ENCODE assay signal across 8 cellular contexts in the genomic region with DNA sequence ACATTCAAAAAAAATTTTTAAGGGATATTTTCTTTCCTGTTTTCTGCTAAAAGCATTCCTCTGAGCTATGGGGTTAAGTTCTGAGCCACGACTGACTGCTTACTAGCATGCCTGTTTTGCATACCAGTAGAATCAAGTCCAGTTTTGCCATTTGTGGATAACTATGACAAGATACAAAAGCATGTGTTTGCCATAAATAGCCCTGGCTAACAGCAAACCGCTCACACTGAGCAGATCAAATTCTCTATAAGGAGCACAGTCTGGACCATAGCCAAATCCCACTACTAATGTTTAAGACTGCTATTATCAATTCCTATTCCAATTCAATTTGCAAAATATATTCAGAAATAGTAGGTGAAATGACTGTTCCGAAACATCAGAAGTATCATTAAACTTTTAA. TPM values are rescaled to one million over a fixed set of nuclear protein-coding genes. Genes with fewer than 3 reads are reported as not detected.
DNase-seq lines count a peak whose midpoint lies in the region; ATAC-seq and TF ChIP-seq lines count a peak whose summit lies in the region.

No MANE protein-coding gene starts in this region.

- intact Hi-C loops in sigmoid colon (cut with DNase I) = loop anchor here (5.0 to 10.0 kb wide), 4 partner anchors 79 to 691 kb away; a partner anchor contains a TSS

- no peaks in the 10 kb centered on the region for H3K27me3 ChIP-seq in sigmoid colon

- peaks cover 0 to 13% (median 3%) of the 10 kb centered on the region in 4 donors for H3K36me3 ChIP-seq in sigmoid colon

- peaks cover 0 to 70% (median 55%) of the 10 kb centered on the region in 4 donors for H3K4me1 ChIP-seq in sigmoid colon

- ATAC-seq in GM21390 (IDR thresholded peaks at IDR 0.05; ENCODE audit: unreplicated experiment) = peak; percentile 60
- ATAC-seq in GM19023 (IDR thresholded peaks at IDR 0.05; ENCODE audit: unreplicated experiment) = no peak
- ATAC-seq in GM19452 (IDR thresholded peaks at IDR 0.05; ENCODE audit: unreplicated experiment) = no peak
- ATAC-seq in GM19463 (IDR thresholded peaks at IDR 0.05; ENCODE audit: unreplicated experiment) = no peak

- H3K27ac ChIP-seq in sigmoid colon = peak overlapping the region; percentile 93 to 100 (median 99)

- H3K4me3 ChIP-seq in choroid plexus epithelial cell (ENCODE audit: low read depth, low read length) (no peak overlapping the region), sigmoid colon (peak overlapping the region in 3 of 4 donors; percentile 8 to 96 (median 94))

- TF ChIP-seq EP300 in sigmoid colon (IDR thresholded peaks at IDR 0.05) = peak in 2 of 4 donors; percentile 46 to 67

- TF ChIP-seq POLR2A in sigmoid colon (IDR thresholded peaks at IDR 0.05) = no peak

- H3K9me3 ChIP-seq in sigmoid colon = no peaks in the 10 kb centered on the region

- TF ChIP-seq CTCF in choroid plexus epithelial cell (conservative IDR thresholded peaks at IDR 0.05; ENCODE audit: low read depth, low read length) (no peak), sigmoid colon (IDR thresholded peaks at IDR 0.05) (no peak)

- 75 to 82% methylated on average over 3 of the region's 3 CpGs for WGBS in sigmoid colon, 2 donors

- DNase-seq in AG08396 (ENCODE audit: low spot score) (peak; percentile 82), NCI-H2029 (lab: John Stamatoyannopoulos, UW) (peak; percentile 97), choroid plexus epithelial cell (ENCODE audit: low read depth) (peak; percentile 96), sigmoid colon (no peak)

RNA-seq across cellular contexts. Expression of a gene that starts 3.2 kb away (rescaled TPM):
- total RNA-seq in sigmoid colon = 100 to 1,000 TPM; 251 to 380 (median 284) TPM
- polyA plus RNA-seq in sigmoid colon = 10 to 100 TPM in 2 of 3 donors, 1 to 10 TPM in 1; 6.0 to 28.2 (median 15.2) TPM
